Comparison of ENCODE assay signal across 1 cellular context in the genomic region with DNA sequence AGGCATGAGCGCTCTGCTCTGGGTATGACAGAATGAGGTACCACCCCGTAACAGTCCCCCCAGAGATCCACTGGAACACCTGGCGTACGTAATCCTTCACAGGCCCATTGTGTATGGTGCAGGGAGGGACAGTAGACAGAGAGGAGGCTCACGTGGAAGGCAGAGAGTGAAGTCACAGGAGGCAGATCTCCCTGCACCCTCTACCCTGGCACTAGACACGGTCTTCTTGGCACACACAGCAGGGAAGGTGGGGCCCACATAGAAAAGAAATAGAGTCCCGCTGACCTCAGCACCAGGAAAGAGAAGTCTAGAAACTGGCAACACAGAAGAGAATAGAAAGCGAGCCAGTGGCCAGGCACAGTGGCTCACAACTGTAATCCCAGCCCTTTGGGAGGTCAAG.
TF ChIP-seq lines count a peak whose summit lies in the region.

No MANE protein-coding gene starts in this region.

TF ChIP-seq in H1, 55 proteins besides CTCF, POLR2A, EP300 and RAD21 (continued from another document):
- TF ChIP-seq, protein P1, sequence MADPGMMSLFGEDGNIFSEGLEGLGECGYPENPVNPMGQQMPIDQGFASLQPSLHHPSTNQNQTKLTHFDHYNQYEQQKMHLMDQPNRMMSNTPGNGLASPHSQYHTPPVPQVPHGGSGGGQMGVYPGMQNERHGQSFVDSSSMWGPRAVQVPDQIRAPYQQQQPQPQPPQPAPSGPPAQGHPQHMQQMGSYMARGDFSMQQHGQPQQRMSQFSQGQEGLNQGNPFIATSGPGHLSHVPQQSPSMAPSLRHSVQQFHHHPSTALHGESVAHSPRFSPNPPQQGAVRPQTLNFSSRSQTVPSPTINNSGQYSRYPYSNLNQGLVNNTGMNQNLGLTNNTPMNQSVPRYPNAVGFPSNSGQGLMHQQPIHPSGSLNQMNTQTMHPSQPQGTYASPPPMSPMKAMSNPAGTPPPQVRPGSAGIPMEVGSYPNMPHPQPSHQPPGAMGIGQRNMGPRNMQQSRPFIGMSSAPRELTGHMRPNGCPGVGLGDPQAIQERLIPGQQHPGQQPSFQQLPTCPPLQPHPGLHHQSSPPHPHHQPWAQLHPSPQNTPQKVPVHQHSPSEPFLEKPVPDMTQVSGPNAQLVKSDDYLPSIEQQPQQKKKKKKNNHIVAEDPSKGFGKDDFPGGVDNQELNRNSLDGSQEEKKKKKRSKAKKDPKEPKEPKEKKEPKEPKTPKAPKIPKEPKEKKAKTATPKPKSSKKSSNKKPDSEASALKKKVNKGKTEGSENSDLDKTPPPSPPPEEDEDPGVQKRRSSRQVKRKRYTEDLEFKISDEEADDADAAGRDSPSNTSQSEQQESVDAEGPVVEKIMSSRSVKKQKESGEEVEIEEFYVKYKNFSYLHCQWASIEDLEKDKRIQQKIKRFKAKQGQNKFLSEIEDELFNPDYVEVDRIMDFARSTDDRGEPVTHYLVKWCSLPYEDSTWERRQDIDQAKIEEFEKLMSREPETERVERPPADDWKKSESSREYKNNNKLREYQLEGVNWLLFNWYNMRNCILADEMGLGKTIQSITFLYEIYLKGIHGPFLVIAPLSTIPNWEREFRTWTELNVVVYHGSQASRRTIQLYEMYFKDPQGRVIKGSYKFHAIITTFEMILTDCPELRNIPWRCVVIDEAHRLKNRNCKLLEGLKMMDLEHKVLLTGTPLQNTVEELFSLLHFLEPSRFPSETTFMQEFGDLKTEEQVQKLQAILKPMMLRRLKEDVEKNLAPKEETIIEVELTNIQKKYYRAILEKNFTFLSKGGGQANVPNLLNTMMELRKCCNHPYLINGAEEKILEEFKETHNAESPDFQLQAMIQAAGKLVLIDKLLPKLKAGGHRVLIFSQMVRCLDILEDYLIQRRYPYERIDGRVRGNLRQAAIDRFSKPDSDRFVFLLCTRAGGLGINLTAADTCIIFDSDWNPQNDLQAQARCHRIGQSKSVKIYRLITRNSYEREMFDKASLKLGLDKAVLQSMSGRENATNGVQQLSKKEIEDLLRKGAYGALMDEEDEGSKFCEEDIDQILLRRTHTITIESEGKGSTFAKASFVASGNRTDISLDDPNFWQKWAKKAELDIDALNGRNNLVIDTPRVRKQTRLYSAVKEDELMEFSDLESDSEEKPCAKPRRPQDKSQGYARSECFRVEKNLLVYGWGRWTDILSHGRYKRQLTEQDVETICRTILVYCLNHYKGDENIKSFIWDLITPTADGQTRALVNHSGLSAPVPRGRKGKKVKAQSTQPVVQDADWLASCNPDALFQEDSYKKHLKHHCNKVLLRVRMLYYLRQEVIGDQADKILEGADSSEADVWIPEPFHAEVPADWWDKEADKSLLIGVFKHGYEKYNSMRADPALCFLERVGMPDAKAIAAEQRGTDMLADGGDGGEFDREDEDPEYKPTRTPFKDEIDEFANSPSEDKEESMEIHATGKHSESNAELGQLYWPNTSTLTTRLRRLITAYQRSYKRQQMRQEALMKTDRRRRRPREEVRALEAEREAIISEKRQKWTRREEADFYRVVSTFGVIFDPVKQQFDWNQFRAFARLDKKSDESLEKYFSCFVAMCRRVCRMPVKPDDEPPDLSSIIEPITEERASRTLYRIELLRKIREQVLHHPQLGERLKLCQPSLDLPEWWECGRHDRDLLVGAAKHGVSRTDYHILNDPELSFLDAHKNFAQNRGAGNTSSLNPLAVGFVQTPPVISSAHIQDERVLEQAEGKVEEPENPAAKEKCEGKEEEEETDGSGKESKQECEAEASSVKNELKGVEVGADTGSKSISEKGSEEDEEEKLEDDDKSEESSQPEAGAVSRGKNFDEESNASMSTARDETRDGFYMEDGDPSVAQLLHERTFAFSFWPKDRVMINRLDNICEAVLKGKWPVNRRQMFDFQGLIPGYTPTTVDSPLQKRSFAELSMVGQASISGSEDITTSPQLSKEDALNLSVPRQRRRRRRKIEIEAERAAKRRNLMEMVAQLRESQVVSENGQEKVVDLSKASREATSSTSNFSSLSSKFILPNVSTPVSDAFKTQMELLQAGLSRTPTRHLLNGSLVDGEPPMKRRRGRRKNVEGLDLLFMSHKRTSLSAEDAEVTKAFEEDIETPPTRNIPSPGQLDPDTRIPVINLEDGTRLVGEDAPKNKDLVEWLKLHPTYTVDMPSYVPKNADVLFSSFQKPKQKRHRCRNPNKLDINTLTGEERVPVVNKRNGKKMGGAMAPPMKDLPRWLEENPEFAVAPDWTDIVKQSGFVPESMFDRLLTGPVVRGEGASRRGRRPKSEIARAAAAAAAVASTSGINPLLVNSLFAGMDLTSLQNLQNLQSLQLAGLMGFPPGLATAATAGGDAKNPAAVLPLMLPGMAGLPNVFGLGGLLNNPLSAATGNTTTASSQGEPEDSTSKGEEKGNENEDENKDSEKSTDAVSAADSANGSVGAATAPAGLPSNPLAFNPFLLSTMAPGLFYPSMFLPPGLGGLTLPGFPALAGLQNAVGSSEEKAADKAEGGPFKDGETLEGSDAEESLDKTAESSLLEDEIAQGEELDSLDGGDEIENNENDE (IDR thresholded peaks at IDR 0.05; ENCODE audit: insufficient replicate concordance, low read length): no peak
- TF ChIP-seq MAFK (IDR thresholded peaks at IDR 0.05; ENCODE audit: low read depth, low read length): no peak
- no peak for TF ChIP-seq CBX8 (IDR thresholded peaks at IDR 0.05; ENCODE audit: borderline replicate concordance, low read depth, low read length)
- no peak for TF ChIP-seq CHD1 (IDR thresholded peaks at IDR 0.05; ENCODE audit: low read depth, low read length)
- TF ChIP-seq ZNF274 (IDR thresholded peaks at IDR 0.05; ENCODE audit: borderline replicate concordance, extremely low read depth, low read length): no peak
- no peak for TF ChIP-seq RXRA (IDR thresholded peaks at IDR 0.05; ENCODE audit: insufficient read depth, low read depth, low read length)
- TF ChIP-seq SRF (IDR thresholded peaks at IDR 0.05; ENCODE audit: low read depth, low read length): no peak
- TF ChIP-seq RBBP5 (IDR thresholded peaks at IDR 0.05; ENCODE audit: borderline replicate concordance, low read depth, low read length): no peak
- TF ChIP-seq SP2 (IDR thresholded peaks at IDR 0.05; ENCODE audit: low read length): no peak
- TF ChIP-seq HDAC6 (IDR thresholded peaks at IDR 0.05; ENCODE audit: low read depth, low read length): no peak
- TF ChIP-seq SIRT6 (IDR thresholded peaks at IDR 0.05; ENCODE audit: low read length): no peak
- TF ChIP-seq GTF2F1 (IDR thresholded peaks at IDR 0.05; ENCODE audit: borderline replicate concordance, low read depth, low read length): no peak
- no peak for TF ChIP-seq SIX5 (IDR thresholded peaks at IDR 0.05; ENCODE audit: low read depth, low read length)
